In genomic region chr7:128872394-128872824, GRCh38 we compare ENCODE assay signal across 15 cellular contexts. TPM values are rescaled to one million over a fixed set of nuclear protein-coding genes. Genes with fewer than 3 reads are reported as not detected.
A peak's percentile ranks its signal among the peaks of the same experiment; 100 is the strongest.
DNase-seq lines count a peak whose midpoint lies in the region; ATAC-seq, FAIRE-seq and TF ChIP-seq lines count a peak whose summit lies in the region.
"Had no signal": no experiment of that assay in that cellular context is flagged by ENCODE, and none has a peak within 500 bp of the region (broad histone marks: within the 10 kb centered on the region; RNA-seq: fewer than 3 reads in every experiment).

No MANE protein-coding gene starts in this region.

- H2AFZ ChIP-seq in KMS-11 (ENCODE audit: low read depth) (no peak overlapping the region), K562 (ENCODE audit: low read depth, low read length) (no peak overlapping the region), trophoblast cell (ENCODE audit: insufficient read depth, low read length, poor library complexity) (no peak overlapping the region)

- H3K27me3 ChIP-seq in KMS-11 (ENCODE audit: insufficient read depth, low read depth) (no peaks in the 10 kb centered on the region; the same call in 1 of the 2 replicates), K562 (ENCODE audit: control insufficient read depth in 2 of 2, insufficient read depth in 2 of 2, low read length in 2 of 2) (no peaks in the 10 kb centered on the region), trophoblast cell (ENCODE audit: insufficient read depth, low read length) (peaks cover 27% of the 10 kb centered on the region)
- H3K27me3 ChIP-seq: esophagus muscularis mucosa, testis had no signal

- no peaks in the 10 kb centered on the region for H3K36me3 Mint-ChIP-seq in immature natural killer cell

- intact Hi-C loops in K562 (cut with micrococcal nuclease): no loop called here

- no peak overlapping the region for H2BK12ac ChIP-seq in trophoblast cell (ENCODE audit: low read length)

- peak overlapping the region; percentile 80 for H2BK120ac ChIP-seq in trophoblast cell (ENCODE audit: insufficient read depth, low read length, poor library complexity)

- DNase-seq in GM10248 (ENCODE audit: extremely low spot score) (no peak), K562 (ENCODE audit: extremely low read depth in 1 of 4, low spot score in 3 of 4) (peak; percentile 48 to 64 (median 62)), trophoblast cell (peak; percentile 89 to 90), SK-N-DZ (ENCODE audit: low spot score) (no peak), immature natural killer cell (no peak), NCI-H446 treated with DMSO at 0.1 percent for 48 hours (lab: John Stamatoyannopoulos, UW) (no peak)
- DNase-seq: NCI-H524, posterior cingulate gyrus, T1000, testis had no signal

- H3K9me3 Mint-ChIP-seq in immature natural killer cell: no peaks in the 10 kb centered on the region
- H3K9me3 Mint-ChIP-seq: activated T-helper 17 cell treated with anti-CD3 and anti-CD28 coated beads, Interleukin-2, amount 50 U/mL, for 72 hours had no signal

- TF ChIP-seq CTCF in GM10248 (IDR thresholded peaks at IDR 0.05; ENCODE audit: control extremely low read depth, extremely low read depth, low read depth, missing control alignments) (peak; percentile 20), KMS-11 (conservative IDR thresholded peaks at IDR 0.05; ENCODE audit: low read depth, low read length) (peak; percentile 27; the same call in 1 of the 2 replicates), K562 (IDR thresholded peaks at IDR 0.05 in 2 of 3, conservative IDR thresholded peaks at IDR 0.05 in 1 of 3; ENCODE audit: insufficient read depth in 2 of 3, low read depth in 1 of 3, low read length in 3 of 3) (peak; percentile 50 to 62 (median 51); a peak in 5 of 6 replicates)

- peak; percentile 81 for ATAC-seq in K562
- ATAC-seq: activated T-helper 17 cell treated with anti-CD3 and anti-CD28 coated beads, Interleukin-2, amount 50 U/mL, for 72 hours; left lung had no signal

- peak overlapping the region in 1 of 5 donors; percentile 13 for H3K4me3 Mint-ChIP-seq in immature natural killer cell
- H3K4me3 Mint-ChIP-seq: activated T-helper 17 cell treated with anti-CD3 and anti-CD28 coated beads, Interleukin-2, amount 50 U/mL, for 72 hours had no signal

- H3K4ac ChIP-seq in trophoblast cell (ENCODE audit: low read depth, low read length): no peak overlapping the region

- peaks cover 0 to 2% (median 0%) of the 10 kb centered on the region in 3 donors for H3K27me3 Mint-ChIP-seq in immature natural killer cell (ENCODE audit: low read depth in 3 of 3)
- H3K27me3 Mint-ChIP-seq: activated T-helper 17 cell treated with anti-CD3 and anti-CD28 coated beads, Interleukin-2, amount 50 U/mL, for 72 hours had no signal

- H3K18ac ChIP-seq in trophoblast cell (ENCODE audit: low read length): peak overlapping the region; percentile 54

- H3K4me3 ChIP-seq in KMS-11 (IDR thresholded peaks at IDR 0.05; ENCODE audit: insufficient read depth, low read depth, low read length) (no peak overlapping the region), K562 (no peak overlapping the region), trophoblast cell (ENCODE audit: low read depth, low read length) (no peak overlapping the region)
- H3K4me3 ChIP-seq: coronary artery, esophagus muscularis mucosa, left lung, testis had no signal

- H4K12ac ChIP-seq in trophoblast cell (ENCODE audit: low read depth, low read length): no peak overlapping the region

- peak overlapping the region; percentile 77 for H2AK5ac ChIP-seq in trophoblast cell (ENCODE audit: low read length)

- H3K4me2 ChIP-seq in KMS-11: no peak overlapping the region
- no peak overlapping the region for H3K4me2 ChIP-seq in K562 (ENCODE audit: insufficient read depth, low read length)
- H3K4me2 ChIP-seq in trophoblast cell (ENCODE audit: low read length): no peak overlapping the region

- peak in 1 of 2 experiments; percentile 25; a peak in 1 of 4 replicates for TF ChIP-seq RAD21 in K562 (CRISPR knock-in tag; conservative IDR thresholded peaks at IDR 0.05 in 1 of 2, IDR thresholded peaks at IDR 0.05 in 1 of 2)

- TF ChIP-seq POLR2A in K562 (conservative IDR thresholded peaks at IDR 0.05): no peak

- no peaks in the 10 kb centered on the region for H3K9me1 ChIP-seq in K562 (ENCODE audit: control insufficient read depth, insufficient read depth, low read length)

- peak overlapping the region; percentile 63 for H3K14ac ChIP-seq in trophoblast cell (ENCODE audit: low read length)

- H4K8ac ChIP-seq in trophoblast cell (ENCODE audit: low read depth, low read length): peak overlapping the region; percentile 63

- H3K4me1 ChIP-seq in KMS-11 (ENCODE audit: low read depth, poor library complexity, severe bottlenecking): peaks cover 6% of the 10 kb centered on the region
- peaks cover 0 to 36% of the 10 kb centered on the region in 2 experiments; a peak in 3 of 5 replicates for H3K4me1 ChIP-seq in K562 (replicated peaks in 1 of 2; ENCODE audit: control insufficient read depth in 2 of 2, insufficient read depth in 2 of 2, low read length in 2 of 2)
- peaks cover 35 to 41% of the 10 kb centered on the region in 2 experiments for H3K4me1 ChIP-seq in trophoblast cell (ENCODE audit: control insufficient read depth in 1 of 2, insufficient read depth in 2 of 2, low read length in 2 of 2)

- CTCF ChIA-PET in GM10248 (lab: Yijun Ruan, JAX) (interaction anchor here (1.1 to 9.5 kb wide), 4 partner anchors 9 to 13 kb away, joined by 3 to 75 read pairs (median 10); partner anchors contain the start of gene ATP6V1F), K562 (lab: Yijun Ruan, JAX; ENCODE audit: low intra/inter-chr PET ratio) (no interaction called here)

- H2BK5ac ChIP-seq in trophoblast cell (ENCODE audit: low read depth, low read length, poor library complexity): peak overlapping the region; percentile 6

- H3K9ac ChIP-seq in KMS-11 (no peak overlapping the region), K562 (ENCODE audit: insufficient read depth in 1 of 2, low read depth in 2 of 2, low read length in 2 of 2) (peak overlapping the region in 1 of 2 experiments; percentile 15; a peak in 1 of 4 replicates), trophoblast cell (ENCODE audit: low read length) (no peak overlapping the region)

- in situ Hi-C loops in K562 (cut with MboI): no loop called here

- POLR2A ChIA-PET in GM10248 (lab: Yijun Ruan, JAX): no interaction called here
- POLR2A ChIA-PET in K562 (lab: Yijun Ruan, JAX): interaction anchor here (0.6 to 2.9 kb wide), 2 partner anchors 9 to 292 kb away, joined by 3 to 14 read pairs; partner anchors contain the start of gene ATP6V1F

- no peak for TF ChIP-seq EP300 in K562 (IDR thresholded peaks at IDR 0.05; ENCODE audit: low read length)

- peak overlapping the region; percentile 90 for H4K91ac ChIP-seq in trophoblast cell (ENCODE audit: low read depth, low read length)

- H3K27ac ChIP-seq in KMS-11 (no peak overlapping the region), K562 (ENCODE audit: extremely low read depth, low read depth, low read length) (no peak overlapping the region), trophoblast cell (ENCODE audit: low read depth, low read length) (no peak overlapping the region)
- H3K27ac ChIP-seq: coronary artery, esophagus muscularis mucosa, left lung, testis had no signal

- no TSS peak for BruUV-seq in K562 (replicated peaks; lab: Mats Ljungman, UMichigan)

- no peaks in the 10 kb centered on the region for H3K9me3 ChIP-seq in K562 (replicated peaks; ENCODE audit: control insufficient read depth, insufficient read depth, low read depth, low read length)
- H3K9me3 ChIP-seq in trophoblast cell (ENCODE audit: insufficient read depth, low read depth, low read length): no peaks in the 10 kb centered on the region
- H3K9me3 ChIP-seq: esophagus muscularis mucosa, left lung, testis had no signal

- WGBS in K562 (ENCODE audit: insufficient coverage, low coverage, missing lambda C conversion rate): 27% methylated on average over 13 of the region's 13 CpGs
- no CpG with 5 or more reads among the region's 13 CpGs for WGBS in trophoblast cell (ENCODE audit: extremely low coverage, insufficient coverage, insufficient read length)

- H3K27ac Mint-ChIP-seq in immature natural killer cell: no peak overlapping the region
- H3K27ac Mint-ChIP-seq: activated T-helper 17 cell treated with anti-CD3 and anti-CD28 coated beads, Interleukin-2, amount 50 U/mL, for 72 hours had no signal

- H3K23ac ChIP-seq in trophoblast cell (ENCODE audit: low read length): no peak overlapping the region

- FAIRE-seq in K562 (lab: Jason Lieb, UNC): no peak

- H3K79me2 ChIP-seq in KMS-11 (ENCODE audit: insufficient read depth, low read depth) (no peaks in the 10 kb centered on the region), K562 (ENCODE audit: control insufficient read depth, insufficient read depth, low read length) (no peaks in the 10 kb centered on the region), trophoblast cell (ENCODE audit: control insufficient read depth, insufficient read depth, low read length, poor library complexity) (no peaks in the 10 kb centered on the region)

- H3K36me3 ChIP-seq in KMS-11 (ENCODE audit: insufficient read depth): no peaks in the 10 kb centered on the region
- peaks cover 12% of the 10 kb centered on the region; the same call in 1 of the 3 replicates for H3K36me3 ChIP-seq in K562 (ENCODE audit: control insufficient read depth, insufficient read depth, low read length)
- no peaks in the 10 kb centered on the region for H3K36me3 ChIP-seq in trophoblast cell (ENCODE audit: control insufficient read depth in 1 of 2, insufficient read depth in 2 of 2, low read length in 2 of 2)
- H3K36me3 ChIP-seq: esophagus muscularis mucosa, left lung had no signal

- peaks cover 15% of the 10 kb centered on the region for H3K79me1 ChIP-seq in trophoblast cell (ENCODE audit: low read length)

- H4K20me1 ChIP-seq in KMS-11 (ENCODE audit: insufficient read depth): no peaks in the 10 kb centered on the region
- H4K20me1 ChIP-seq in K562 (replicated peaks; ENCODE audit: control insufficient read depth, insufficient read depth, low read length): no peaks in the 10 kb centered on the region

- H3K4me1 Mint-ChIP-seq in immature natural killer cell: peaks cover 6 to 12% of the 10 kb centered on the region in 2 donors
- H3K4me1 Mint-ChIP-seq: activated T-helper 17 cell treated with anti-CD3 and anti-CD28 coated beads, Interleukin-2, amount 50 U/mL, for 72 hours had no signal

RNA-seq across cellular contexts. Expression of gene ATP6V1F, which starts 9.8 kb away (rescaled TPM):
- total RNA-seq in K562 (2011; cell fraction: chromatin; rRNA removed; ENCODE audit: low replicate concordance): 21.6 and 54.5 TPM in 2 replicates
- 72.7 and 74.7 TPM in 2 replicates for total RNA-seq in K562 (2011; cell fraction: nucleolus; rRNA removed)
- 70.9 and 89.2 TPM in 2 replicates for total RNA-seq in K562 (2011; cell fraction: nucleoplasm; rRNA removed)
- 265 and 341 TPM in 2 replicates for total RNA-seq in K562 (2014; rRNA removed)
- 174 and 206 TPM in 2 replicates for total RNA-seq in K562 (2014; rRNA removed; fragmentation: Illumina TruSeq; extraction: Trizol)
- 332 and 336 TPM in 2 replicates for total RNA-seq in K562 (2015; rRNA removed; fragmentation: Illumina TruSeq; extraction: Trizol)
- total RNA-seq in K562 (2021): 378 and 393 TPM in 2 replicates
- 507 and 542 TPM in 2 replicates for polyA plus RNA-seq in K562 (2011; rRNA removed)
- polyA plus RNA-seq in K562 (2011; cell fraction: cytosol; rRNA removed): 869 and 1,641 TPM in 2 replicates
- 256 and 267 TPM in 2 replicates for polyA plus RNA-seq in K562 (2011; cell fraction: nucleus; rRNA removed)
- 454 and 820 TPM in 2 replicates for polyA plus RNA-seq in K562 (2012)
- polyA plus RNA-seq in K562 (2014; fragmentation: Illumina TruSeq; extraction: Trizol): 604 and 714 TPM in 2 replicates
- 1,000 to 10,000 TPM in 1 of 2 experiments, 100 to 1,000 TPM in 1; 733 to 1,123 TPM for polyA plus RNA-seq in K562 (2014; fragmentation: Nextera tagmentation; extraction: Ambion mirVana)
- 568 and 645 TPM in 2 replicates for polyA plus RNA-seq in K562 (2014; rRNA removed)
- polyA minus RNA-seq in K562 (2011; rRNA and poly(A)+ RNA removed): 83.2 and 101 TPM in 2 replicates
- 93.9 and 97.2 TPM in 2 replicates for polyA minus RNA-seq in K562 (2011; cell fraction: cytosol; rRNA and poly(A)+ RNA removed)
- polyA minus RNA-seq in K562 (2011; cell fraction: nucleus; rRNA and poly(A)+ RNA removed): 35.3 and 68.5 TPM in 2 replicates
- 282 and 295 TPM in 2 replicates for polyA plus RNA-seq in trophoblast cell (2013)
- 217 and 371 TPM in 2 replicates for polyA plus RNA-seq in SK-N-DZ (2014; cell fraction: cytosol; rRNA removed)
- 110 and 137 TPM in 2 replicates for polyA plus RNA-seq in SK-N-DZ (2014; cell fraction: nucleus; rRNA removed)
- polyA plus RNA-seq in immature natural killer cell: 100 to 1,000 TPM; 358 to 616 (median 487) TPM

RNA-seq across cellular contexts. Expression of gene KCP, which starts 38.1 kb away (rescaled TPM):
- total RNA-seq in K562 (2011; cell fraction: chromatin; rRNA removed; ENCODE audit: low replicate concordance): 0.19 and 2.1 TPM in 2 replicates
- 0.79 and 1.3 TPM in 2 replicates for total RNA-seq in K562 (2011; cell fraction: nucleolus; rRNA removed)
- total RNA-seq in K562 (2011; cell fraction: nucleoplasm; rRNA removed): 0.73 and 0.84 TPM in 2 replicates
- total RNA-seq in K562 (2014; rRNA removed): 0.09 TPM in 1 of 2 replicates, not detected in the other
- total RNA-seq in K562 (2014; rRNA removed; fragmentation: Illumina TruSeq; extraction: Trizol): not detected in 2 replicates
- total RNA-seq in K562 (2015; rRNA removed; fragmentation: Illumina TruSeq; extraction: Trizol): 0.15 TPM in 1 of 2 replicates, not detected in the other
- total RNA-seq in K562 (2021): 0.16 TPM in 1 of 2 replicates, not detected in the other
- 0.07 and 0.09 TPM in 2 replicates for polyA plus RNA-seq in K562 (2011; rRNA removed)
- polyA plus RNA-seq in K562 (2011; cell fraction: cytosol; rRNA removed): 0.15 TPM in 1 of 2 replicates, not detected in the other
- polyA plus RNA-seq in K562 (2011; cell fraction: nucleus; rRNA removed): 0.86 and 1.5 TPM in 2 replicates
- polyA plus RNA-seq in K562 (2012): 0.34 and 3.9 TPM in 2 replicates
- polyA plus RNA-seq in K562 (2014; fragmentation: Illumina TruSeq; extraction: Trizol): not detected in 2 replicates
- under 1 TPM; 0.06 to 0.17 TPM for polyA plus RNA-seq in K562 (2014; fragmentation: Nextera tagmentation; extraction: Ambion mirVana)
- polyA plus RNA-seq in K562 (2014; rRNA removed): 0.09 and 0.15 TPM in 2 replicates
- polyA minus RNA-seq in K562 (2011; rRNA and poly(A)+ RNA removed): 0.11 TPM in 1 of 2 replicates, not detected in the other
- not detected in 2 replicates for polyA minus RNA-seq in K562 (2011; cell fraction: cytosol; rRNA and poly(A)+ RNA removed)
- polyA minus RNA-seq in K562 (2011; cell fraction: nucleus; rRNA and poly(A)+ RNA removed): 0.54 and 0.67 TPM in 2 replicates
- polyA plus RNA-seq in trophoblast cell (2013): 0.41 and 0.42 TPM in 2 replicates
- polyA plus RNA-seq in SK-N-DZ (2014; cell fraction: cytosol; rRNA removed): 6.3 and 6.5 TPM in 2 replicates
- polyA plus RNA-seq in SK-N-DZ (2014; cell fraction: nucleus; rRNA removed): 57.9 and 76.8 TPM in 2 replicates
- polyA plus RNA-seq in immature natural killer cell: under 1 TPM in 1 of 3 donors, not detected in 2; 0.16 TPM

RNA-seq across cellular contexts. Expression of gene FLNC, which starts 42.2 kb away (rescaled TPM):
- 62.5 and 206 TPM in 2 replicates for total RNA-seq in K562 (2011; cell fraction: chromatin; rRNA removed; ENCODE audit: low replicate concordance)
- 132 and 134 TPM in 2 replicates for total RNA-seq in K562 (2011; cell fraction: nucleolus; rRNA removed)
- total RNA-seq in K562 (2011; cell fraction: nucleoplasm; rRNA removed): 72.1 and 81.0 TPM in 2 replicates
- total RNA-seq in K562 (2014; rRNA removed) (60.7 and 94.5 TPM in 2 replicates), K562 (2014; rRNA removed; fragmentation: Illumina TruSeq; extraction: Trizol) (11.4 and 18.2 TPM in 2 replicates), K562 (2015; rRNA removed; fragmentation: Illumina TruSeq; extraction: Trizol) (28.8 and 33.3 TPM in 2 replicates), K562 (2021) (148 and 155 TPM in 2 replicates)
- polyA plus RNA-seq in K562 (2011; rRNA removed) (10.3 and 11.4 TPM in 2 replicates), K562 (2014; fragmentation: Illumina TruSeq; extraction: Trizol) (32.8 and 55.3 TPM in 2 replicates), K562 (2014; fragmentation: Nextera tagmentation; extraction: Ambion mirVana) (1 to 10 TPM in 1 of 2 experiments, under 1 TPM in 1; 0.90 to 1.1 TPM), K562 (2014; rRNA removed) (29.0 and 34.7 TPM in 2 replicates), immature natural killer cell (not detected)
- 11.4 and 26.8 TPM in 2 replicates for polyA plus RNA-seq in K562 (2011; cell fraction: cytosol; rRNA removed)
- polyA plus RNA-seq in K562 (2011; cell fraction: nucleus; rRNA removed): 58.5 and 126 TPM in 2 replicates
- polyA plus RNA-seq in K562 (2012): 66.6 and 106 TPM in 2 replicates
- 15.1 and 41.9 TPM in 2 replicates for polyA minus RNA-seq in K562 (2011; rRNA and poly(A)+ RNA removed)
- polyA minus RNA-seq in K562 (2011; cell fraction: cytosol; rRNA and poly(A)+ RNA removed): 127 and 146 TPM in 2 replicates
- polyA minus RNA-seq in K562 (2011; cell fraction: nucleus; rRNA and poly(A)+ RNA removed): 53.1 and 53.6 TPM in 2 replicates
- 81.4 and 85.6 TPM in 2 replicates for polyA plus RNA-seq in trophoblast cell (2013)
- polyA plus RNA-seq in SK-N-DZ (2014; cell fraction: cytosol; rRNA removed): 11.6 and 13.1 TPM in 2 replicates
- polyA plus RNA-seq in SK-N-DZ (2014; cell fraction: nucleus; rRNA removed): 14.1 and 19.8 TPM in 2 replicates

Comparison
In these comparisons a context has a peak if more than half of its experiments do, and no peak if none do; other contexts are left out.
1. DNase-seq: peak in K562 (4 of 4) and trophoblast cell (2 of 2); none in GM10248 (single experiment), SK-N-DZ (single experiment), immature natural killer cell (0 of 3) and NCI-H446 treated with DMSO at 0.1 percent for 48 hours (single experiment).
2. Peak in every context shown above with its lines, with median percentiles within 50 percentile points of each other: CTCF ChIP-seq.